ENCODE assay signal across 6 cellular contexts in genomic region chr14:103109789-103110415, GRCh38. TPM values are rescaled to one million over a fixed set of nuclear protein-coding genes. Genes with fewer than 3 reads are reported as not detected.
DNase-seq lines count a peak whose midpoint lies in the region; ATAC-seq and TF ChIP-seq lines count a peak whose summit lies in the region.

No MANE protein-coding gene starts in this region.

- no peak overlapping the region for H3K9ac ChIP-seq in muscle layer of colon (ENCODE audit: low read length)

- H3K27ac Mint-ChIP-seq in activated naive CD8-positive, alpha-beta T cell treated with anti-CD3 and anti-CD28 coated beads, Interleukin-2, amount 50 U/mL, for 24 hours = no peak overlapping the region

- H3K27ac ChIP-seq in muscle layer of colon (ENCODE audit: low read depth, low read length) (peak overlapping the region; percentile 32), dorsolateral prefrontal cortex (no peak overlapping the region)

- no peak overlapping the region for H3K4me3 Mint-ChIP-seq in activated naive CD8-positive, alpha-beta T cell treated with anti-CD3 and anti-CD28 coated beads, Interleukin-2, amount 50 U/mL, for 24 hours

- H3K4me3 ChIP-seq in muscle layer of colon (ENCODE audit: low read depth in 1 of 2, low read length in 2 of 2) (no peak overlapping the region), dorsolateral prefrontal cortex (no peak overlapping the region)

- TF ChIP-seq CTCF in dorsolateral prefrontal cortex (IDR thresholded peaks at IDR 0.05 in 54 of 56, conservative IDR thresholded peaks at IDR 0.05 in 2 of 56; ENCODE audit: low read depth in 1 of 56, partially characterized antibody in 56 of 56) = no peak

- ATAC-seq in activated naive CD8-positive, alpha-beta T cell treated with anti-CD3 and anti-CD28 coated beads, Interleukin-2, amount 50 U/mL, for 24 hours = no peak

- peaks cover 8% of the 10 kb centered on the region for H3K27me3 Mint-ChIP-seq in activated naive CD8-positive, alpha-beta T cell treated with anti-CD3 and anti-CD28 coated beads, Interleukin-2, amount 50 U/mL, for 24 hours

- H3K9me3 ChIP-seq in muscle layer of colon (ENCODE audit: low read length) = no peaks in the 10 kb centered on the region

- H3K27me3 ChIP-seq in muscle layer of colon (ENCODE audit: control insufficient read depth in 1 of 2, insufficient read depth in 2 of 2, low read length in 2 of 2) (peaks cover 0 to 12% of the 10 kb centered on the region in 2 donors), dorsolateral prefrontal cortex (peaks cover 0 to 3% (median 0%) of the 10 kb centered on the region in 45 donors)

- no peaks in the 10 kb centered on the region for H3K36me3 Mint-ChIP-seq in activated naive CD8-positive, alpha-beta T cell treated with anti-CD3 and anti-CD28 coated beads, Interleukin-2, amount 50 U/mL, for 24 hours (ENCODE audit: low read depth)

- DNase-seq in ELF-1 (ENCODE audit: low read depth, low spot score) = peak; percentile 78
- DNase-seq in amniotic epithelial cell (ENCODE audit: low read depth) = peak; percentile 88
- no peak for DNase-seq in dorsolateral prefrontal cortex
- no peak for DNase-seq in activated naive CD8-positive, alpha-beta T cell treated with anti-CD3 and anti-CD28 coated beads, Interleukin-2, amount 50 U/mL, for 24 hours
- no peak for DNase-seq in activated CD4-positive, CD25-positive, alpha-beta regulatory T cell treated with anti-CD3 and anti-CD28 coated beads, Interleukin-2, amount 50 U/mL, for 72 hours

- H3K4me1 Mint-ChIP-seq in activated naive CD8-positive, alpha-beta T cell treated with anti-CD3 and anti-CD28 coated beads, Interleukin-2, amount 50 U/mL, for 24 hours = peaks cover 10% of the 10 kb centered on the region

- no peaks in the 10 kb centered on the region for H3K9me3 Mint-ChIP-seq in activated naive CD8-positive, alpha-beta T cell treated with anti-CD3 and anti-CD28 coated beads, Interleukin-2, amount 50 U/mL, for 24 hours

- peaks cover 14% of the 10 kb centered on the region for H3K4me1 ChIP-seq in muscle layer of colon (ENCODE audit: insufficient read depth, low read length)

- H3K36me3 ChIP-seq in muscle layer of colon (ENCODE audit: insufficient read depth, low read length) = no peaks in the 10 kb centered on the region

- intact Hi-C loops in dorsolateral prefrontal cortex (cut with DNase I) = loop anchor here in 1 of 2 donors (5.0 kb wide), 1 partner anchor 77 kb away; no protein-coding TSS in a partner anchor

RNA-seq across cellular contexts. Expression of gene TNFAIP2, which starts 13.4 kb away (rescaled TPM):
- total RNA-seq in dorsolateral prefrontal cortex = 10 to 100 TPM; 12.6 to 56.2 (median 22.2) TPM

RNA-seq across cellular contexts. Expression of gene EXOC3L4, which starts 15.4 kb away (rescaled TPM):
- total RNA-seq in dorsolateral prefrontal cortex = under 1 TPM in 3 of 120 experiments, not detected in 117; 0.45 to 0.88 (median 0.49) TPM

RNA-seq across cellular contexts. Expression of gene LBHD2, which starts 25.9 kb away (rescaled TPM):
- total RNA-seq in dorsolateral prefrontal cortex = 1 to 10 TPM in 57 of 120 experiments, under 1 TPM in 20, not detected in 43; 0.58 to 5.7 (median 1.5) TPM

RNA-seq across cellular contexts. Expression of gene CDC42BPB, which starts 52.6 kb away (rescaled TPM):
- 100 to 1,000 TPM; 112 to 178 (median 140) TPM for total RNA-seq in dorsolateral prefrontal cortex

Comparison
In these comparisons a context has a peak if more than half of its experiments do, and no peak if none do; other contexts are left out.
1. DNase-seq: peak in ELF-1 (single experiment) and amniotic epithelial cell (single experiment); none in dorsolateral prefrontal cortex (0 of 10), activated naive CD8-positive, alpha-beta T cell treated with anti-CD3 and anti-CD28 coated beads, Interleukin-2, amount 50 U/mL, for 24 hours (single experiment) and activated CD4-positive, CD25-positive, alpha-beta regulatory T cell treated with anti-CD3 and anti-CD28 coated beads, Interleukin-2, amount 50 U/mL, for 72 hours (single experiment).